18 cellular contexts compared by ENCODE assay signal in genomic region chr2:237330539-237330938, GRCh38.
A peak's percentile ranks its signal among the peaks of the same experiment; 100 is the strongest.
DNase-seq lines count a peak whose midpoint lies in the region; ATAC-seq and TF ChIP-seq lines count a peak whose summit lies in the region.
"Had no signal": no experiment of that assay in that cellular context is flagged by ENCODE, and none has a peak within 500 bp of the region (broad histone marks: within the 10 kb centered on the region; RNA-seq: fewer than 3 reads in every experiment).

No MANE protein-coding gene starts in this region.

- H3K4me3 Mint-ChIP-seq in HFFc6 = no peak overlapping the region
- H3K4me3 Mint-ChIP-seq in activated CD4-positive, alpha-beta T cell treated with anti-CD3 and anti-CD28 coated beads, Interleukin-2, amount 10 ng/mL, durations not matched to agents 7 days and 5 days = no peak overlapping the region
- H3K4me3 Mint-ChIP-seq: CD8-positive, alpha-beta memory T cell; H9 had no signal

- H3K27me3 ChIP-seq in esophagus squamous epithelium (no peaks in the 10 kb centered on the region), muscle layer of colon (ENCODE audit: control insufficient read depth in 1 of 2, insufficient read depth in 2 of 2, low read length in 2 of 2) (no peaks in the 10 kb centered on the region), transverse colon (no peaks in the 10 kb centered on the region), adrenal gland (no peaks in the 10 kb centered on the region)

- no peaks in the 10 kb centered on the region for H3K9me3 Mint-ChIP-seq in HFFc6
- H3K9me3 Mint-ChIP-seq in activated CD4-positive, alpha-beta T cell treated with anti-CD3 and anti-CD28 coated beads, Interleukin-2, amount 10 ng/mL, durations not matched to agents 7 days and 5 days = no peaks in the 10 kb centered on the region
- H3K9me3 Mint-ChIP-seq: CD8-positive, alpha-beta memory T cell; H9 had no signal

- no peak for DNase-seq in HFFc6
- no peak for DNase-seq in esophagus squamous epithelium (lab: John Stamatoyannopoulos, UW)
- no peak for DNase-seq in transverse colon
- DNase-seq in adrenal gland = no peak
- DNase-seq in stimulated activated CD4-positive, alpha-beta T cell treated with anti-CD3 and anti-CD28 coated beads, Interleukin-4, amount 100 ng/mL, for 1 hour = no peak
- no peak for DNase-seq in activated CD4-positive, alpha-beta T cell treated with anti-CD3 and anti-CD28 coated beads, Interleukin-2, amount 10 ng/mL, durations not matched to agents 7 days and 5 days
- DNase-seq: C1 segment of cervical spinal cord; CD8-positive, alpha-beta memory T cell; DMS79 treated with DMSO at 0.1 percent for 48 hours; H9; NCI-H1092 treated with DMSO at 0.1 percent for 48 hours; NCI-H146; NCI-H2029 treated with DMSO at 0.1 percent for 48 hours; NCI-H2171 treated with DMSO at 0.1 percent for 48 hours; NCI-H446 had no signal

- TF ChIP-seq POLR2A in esophagus squamous epithelium (IDR thresholded peaks at IDR 0.05) (no peak), transverse colon (IDR thresholded peaks at IDR 0.05) (no peak), adrenal gland (IDR thresholded peaks at IDR 0.05) (no peak)

- no peak for ATAC-seq in HG02623 (IDR thresholded peaks at IDR 0.05; ENCODE audit: unreplicated experiment)
- ATAC-seq: Right ventricle myocardium inferior had no signal

- in situ Hi-C loops in transverse colon (cut with MboI; ENCODE audit: low pct_ligation_motif_present in 1 of 4, low pct_unique_long_range_greater_than_20kb in 1 of 4, low sequenced_read_pairs in 3 of 4) = no loop called here

- H3K4me3 ChIP-seq in esophagus squamous epithelium (no peak overlapping the region), muscle layer of colon (ENCODE audit: low read depth in 1 of 2, low read length in 2 of 2) (no peak overlapping the region), transverse colon (no peak overlapping the region), adrenal gland (no peak overlapping the region)

- H3K27ac ChIP-seq in esophagus squamous epithelium = peak overlapping the region in 3 of 4 donors; percentile 22 to 54 (median 42)
- H3K27ac ChIP-seq in muscle layer of colon (ENCODE audit: low read depth, low read length) = peak overlapping the region; percentile 59
- peak overlapping the region in 3 of 4 donors; percentile 23 to 87 (median 55) for H3K27ac ChIP-seq in transverse colon
- H3K27ac ChIP-seq in adrenal gland = no peak overlapping the region

- no peaks in the 10 kb centered on the region for H3K9me3 ChIP-seq in esophagus squamous epithelium
- no peaks in the 10 kb centered on the region for H3K9me3 ChIP-seq in muscle layer of colon (ENCODE audit: low read length)
- no peaks in the 10 kb centered on the region for H3K9me3 ChIP-seq in transverse colon
- H3K9me3 ChIP-seq in adrenal gland (replicated peaks in 1 of 3) = no peaks in the 10 kb centered on the region

- peaks cover 57% of the 10 kb centered on the region for H3K36me3 Mint-ChIP-seq in HFFc6 (ENCODE audit: low read depth)
- H3K36me3 Mint-ChIP-seq in activated CD4-positive, alpha-beta T cell treated with anti-CD3 and anti-CD28 coated beads, Interleukin-2, amount 10 ng/mL, durations not matched to agents 7 days and 5 days (ENCODE audit: low read depth) = no peaks in the 10 kb centered on the region
- H3K36me3 Mint-ChIP-seq: CD8-positive, alpha-beta memory T cell had no signal

- H3K36me3 ChIP-seq in esophagus squamous epithelium (peaks cover 0 to 17% (median 0%) of the 10 kb centered on the region in 3 donors), muscle layer of colon (ENCODE audit: insufficient read depth, low read length) (peaks cover 69% of the 10 kb centered on the region), transverse colon (peaks cover 0 to 7% (median 0%) of the 10 kb centered on the region in 4 donors), adrenal gland (replicated peaks in 1 of 2) (no peaks in the 10 kb centered on the region)

- H3K4me1 ChIP-seq in esophagus squamous epithelium (peaks cover 0 to 19% (median 0%) of the 10 kb centered on the region in 3 donors), muscle layer of colon (ENCODE audit: insufficient read depth, low read length) (peaks cover 74% of the 10 kb centered on the region), transverse colon (peaks cover 0 to 36% (median 7%) of the 10 kb centered on the region in 4 donors), adrenal gland (replicated peaks in 1 of 2) (no peaks in the 10 kb centered on the region)

- intact Hi-C loops in esophagus squamous epithelium (cut with DNase I) (no loop called here), transverse colon (cut with DNase I; ENCODE audit: low total_unique reads) (no loop called here), adrenal gland (cut with DNase I) (no loop called here)

- POLR2A ChIA-PET in activated CD4-positive, alpha-beta T cell treated with anti-CD3 and anti-CD28 coated beads, Interleukin-2, amount 10 ng/mL, durations not matched to agents 7 days and 5 days (lab: Charles Lee) = no interaction called here

- H3K9ac ChIP-seq in muscle layer of colon (ENCODE audit: low read length) = no peak overlapping the region

- TF ChIP-seq EP300 in transverse colon (IDR thresholded peaks at IDR 0.05; ENCODE audit: low read depth) = no peak

- H3K4me1 Mint-ChIP-seq in HFFc6 (ENCODE audit: low read depth) = peaks cover 43% of the 10 kb centered on the region
- H3K4me1 Mint-ChIP-seq in activated CD4-positive, alpha-beta T cell treated with anti-CD3 and anti-CD28 coated beads, Interleukin-2, amount 10 ng/mL, durations not matched to agents 7 days and 5 days = no peaks in the 10 kb centered on the region
- H3K4me1 Mint-ChIP-seq: CD8-positive, alpha-beta memory T cell had no signal

- TF ChIP-seq CTCF in HFFc6 (IDR thresholded peaks at IDR 0.05) (no peak), esophagus squamous epithelium (IDR thresholded peaks at IDR 0.05) (no peak), transverse colon (IDR thresholded peaks at IDR 0.05) (no peak), adrenal gland (IDR thresholded peaks at IDR 0.05) (no peak)

- CTCF ChIA-PET in activated CD4-positive, alpha-beta T cell treated with anti-CD3 and anti-CD28 coated beads, Interleukin-2, amount 10 ng/mL, durations not matched to agents 7 days and 5 days (lab: Charles Lee) = no interaction called here

- WGBS in esophagus squamous epithelium, 2 donors = 67 to 69% methylated on average over 4 of the region's 4 CpGs
- WGBS in transverse colon (ENCODE audit: low coverage in 1 of 2), 2 donors = 33 to 55% methylated on average over 1 to 4 of the region's 4 CpGs
- WGBS in adrenal gland, 4 donors = 59 to 71% (median 68%) methylated on average over 4 of the region's 4 CpGs

- H3K27ac Mint-ChIP-seq in HFFc6 = peak overlapping the region; percentile 46
- no peak overlapping the region for H3K27ac Mint-ChIP-seq in activated CD4-positive, alpha-beta T cell treated with anti-CD3 and anti-CD28 coated beads, Interleukin-2, amount 10 ng/mL, durations not matched to agents 7 days and 5 days
- H3K27ac Mint-ChIP-seq: CD8-positive, alpha-beta memory T cell had no signal

- H3K27me3 Mint-ChIP-seq in HFFc6 (ENCODE audit: insufficient read depth) = peaks cover 14% of the 10 kb centered on the region
- H3K27me3 Mint-ChIP-seq in activated CD4-positive, alpha-beta T cell treated with anti-CD3 and anti-CD28 coated beads, Interleukin-2, amount 10 ng/mL, durations not matched to agents 7 days and 5 days = no peaks in the 10 kb centered on the region
- H3K27me3 Mint-ChIP-seq: CD8-positive, alpha-beta memory T cell had no signal

Comparison
In these comparisons a context has a peak if more than half of its experiments do, and no peak if none do; other contexts are left out.
1. H3K27ac ChIP-seq: peak in esophagus squamous epithelium (3 of 4), muscle layer of colon (single experiment) and transverse colon (3 of 4); none in adrenal gland (0 of 5).